ENCODE assay signal across 16 cellular contexts in genomic region chr9:93676310-93677054, GRCh38.
DNase-seq lines count a peak whose midpoint lies in the region; ATAC-seq and TF ChIP-seq lines count a peak whose summit lies in the region.
"Had no signal": no experiment of that assay in that cellular context is flagged by ENCODE, and none has a peak within 500 bp of the region (broad histone marks: within the 10 kb centered on the region; RNA-seq: fewer than 3 reads in every experiment).

No MANE protein-coding gene starts in this region.

- ATAC-seq in RWPE2 (ENCODE audit: low read depth) (no peak), heart left ventricle (no peak), sciatic nerve (no peak), GM19351 (IDR thresholded peaks at IDR 0.05; ENCODE audit: unreplicated experiment) (no peak), HG02798 (IDR thresholded peaks at IDR 0.05; ENCODE audit: poor library complexity, unreplicated experiment) (no peak)

- H3K4me2 ChIP-seq in Karpas-422 (ENCODE audit: low read depth, low read length, poor library complexity, severe bottlenecking), result no peak overlapping the region

- peaks cover 46 to 61% of the 10 kb centered on the region in 2 donors for H3K36me3 Mint-ChIP-seq in CD14-positive monocyte

- peak; percentile 42 for DNase-seq in CD14-positive monocyte (ENCODE audit: low spot score)
- peak; percentile 44 for DNase-seq in RWPE2 (ENCODE audit: low spot score)
- DNase-seq in heart left ventricle, result peak in 4 of 5 donors; percentile 4 to 60 (median 15)
- peak; percentile 49 for DNase-seq in sciatic nerve (ENCODE audit: low spot score)
- DNase-seq in Karpas-422, result no peak
- no peak for DNase-seq in globus pallidus (ENCODE audit: low spot score)
- DNase-seq: amygdala, DMS79, Kasumi-1, NCI-H2029 treated with DMSO at 0.1 percent for 48 hours, NCI-H774, T1000 had no signal

- H3K4me3 ChIP-seq in RWPE2 (ENCODE audit: severe bottlenecking), result no peak overlapping the region
- no peak overlapping the region for H3K4me3 ChIP-seq in heart left ventricle
- H3K4me3 ChIP-seq in Karpas-422 (ENCODE audit: low read length), result no peak overlapping the region

- H3K27me3 Mint-ChIP-seq in CD14-positive monocyte (ENCODE audit: low read depth in 3 of 3), result peaks cover 0 to 11% (median 2%) of the 10 kb centered on the region in 3 donors
- H3K27me3 Mint-ChIP-seq: memory B cell had no signal

- peaks cover 0 to 5% (median 0%) of the 10 kb centered on the region in 7 donors for H3K9me3 Mint-ChIP-seq in CD14-positive monocyte
- H3K9me3 Mint-ChIP-seq: memory B cell had no signal

- no peak overlapping the region for H2AFZ ChIP-seq in Karpas-422 (ENCODE audit: low read length)

- H3K4me1 Mint-ChIP-seq in CD14-positive monocyte, result no peaks in the 10 kb centered on the region

- no peaks in the 10 kb centered on the region for H3K79me2 ChIP-seq in Karpas-422 (ENCODE audit: low read length)

- H3K4me1 ChIP-seq in RWPE2 (ENCODE audit: insufficient read depth, poor library complexity, severe bottlenecking) (no peaks in the 10 kb centered on the region), heart left ventricle (peaks cover 0 to 13% (median 0%) of the 10 kb centered on the region in 12 donors), Karpas-422 (ENCODE audit: low read length) (no peaks in the 10 kb centered on the region)

- H3K9ac ChIP-seq in Karpas-422 (ENCODE audit: low read length), result no peak overlapping the region

- no peaks in the 10 kb centered on the region for H3K27me3 ChIP-seq in RWPE2 (ENCODE audit: insufficient read depth, poor library complexity, severe bottlenecking)
- H3K27me3 ChIP-seq in heart left ventricle, result no peaks in the 10 kb centered on the region
- no peaks in the 10 kb centered on the region for H3K27me3 ChIP-seq in Karpas-422 (ENCODE audit: low read length)
- H3K27me3 ChIP-seq: neutrophil had no signal

- no peak overlapping the region for H3K27ac ChIP-seq in RWPE2 (ENCODE audit: poor library complexity, severe bottlenecking)
- no peak overlapping the region for H3K27ac ChIP-seq in heart left ventricle
- no peak overlapping the region for H3K27ac ChIP-seq in Karpas-422 (ENCODE audit: low read length)
- H3K27ac ChIP-seq: neutrophil had no signal

- no peaks in the 10 kb centered on the region; the same call in 1 of the 2 replicates for H3K36me3 ChIP-seq in RWPE2 (ENCODE audit: low read depth)
- peaks cover 0 to 60% (median 39%) of the 10 kb centered on the region in 9 donors for H3K36me3 ChIP-seq in heart left ventricle
- H3K36me3 ChIP-seq in Karpas-422 (ENCODE audit: insufficient read depth, low read length), result no peaks in the 10 kb centered on the region

- intact Hi-C loops in CD14-positive monocyte (cut with micrococcal nuclease) (no loop called here), heart left ventricle (cut with DNase I) (no loop called here), sciatic nerve (cut with DNase I) (no loop called here)

- TF ChIP-seq POLR2A in heart left ventricle (IDR thresholded peaks at IDR 0.05), result no peak

- 95 to 98% (median 95%) methylated on average over 19 to 23 of the region's 23 CpGs for WGBS in heart left ventricle, 4 donors

- no peak for TF ChIP-seq CTCF in CD14-positive monocyte (IDR thresholded peaks at IDR 0.05)
- no peak for TF ChIP-seq CTCF in RWPE2 (IDR thresholded peaks at IDR 0.05; ENCODE audit: poor library complexity, severe bottlenecking)
- no peak for TF ChIP-seq CTCF in heart left ventricle (IDR thresholded peaks at IDR 0.05)

- no peak overlapping the region for H3K4me3 Mint-ChIP-seq in CD14-positive monocyte
- H3K4me3 Mint-ChIP-seq: memory B cell had no signal

- H4K20me1 ChIP-seq in Karpas-422 (ENCODE audit: insufficient read depth, low read depth, low read length), result no peaks in the 10 kb centered on the region

- H3K9me2 ChIP-seq in Karpas-422 (replicated peaks; ENCODE audit: insufficient read depth, low read length), result no peaks in the 10 kb centered on the region

- peak overlapping the region in 1 of 7 donors; percentile 55 for H3K27ac Mint-ChIP-seq in CD14-positive monocyte
- H3K27ac Mint-ChIP-seq: memory B cell had no signal

- H3K9me3 ChIP-seq in RWPE2 (ENCODE audit: severe bottlenecking) (no peaks in the 10 kb centered on the region), heart left ventricle (no peaks in the 10 kb centered on the region), Karpas-422 (ENCODE audit: low read length) (no peaks in the 10 kb centered on the region)
- H3K9me3 ChIP-seq: neutrophil had no signal

Comparison
In these comparisons a context has a peak if more than half of its experiments do, and no peak if none do; other contexts are left out.
1. DNase-seq: peak in CD14-positive monocyte (single experiment), RWPE2 (single experiment), heart left ventricle (4 of 5) and sciatic nerve (single experiment); none in Karpas-422 (single experiment) and globus pallidus (single experiment).